Comparison of ENCODE assay signal across 15 cellular contexts in the genomic region with DNA sequence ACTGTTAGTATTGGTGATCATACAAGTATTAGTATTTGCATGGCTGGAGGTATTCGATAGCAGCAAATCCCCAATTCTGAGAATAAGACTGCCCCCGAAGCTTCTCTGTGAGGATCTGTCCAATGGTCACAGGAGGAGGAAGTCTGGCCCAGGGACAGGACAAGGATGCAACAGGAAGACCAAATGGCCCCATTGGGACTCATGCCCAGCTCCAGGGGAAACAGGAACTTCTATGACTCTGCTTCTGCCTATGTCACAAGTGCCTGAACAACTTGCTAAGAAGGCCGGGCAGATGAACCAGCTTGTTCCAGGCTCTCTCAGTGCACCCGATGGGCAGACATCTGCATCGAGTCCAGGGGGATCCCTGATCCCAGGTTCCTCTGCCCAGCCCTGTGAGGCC.
DNase-seq lines count a peak whose midpoint lies in the region; ATAC-seq and TF ChIP-seq lines count a peak whose summit lies in the region.
"Had no signal": no experiment of that assay in that cellular context is flagged by ENCODE, and none has a peak within 500 bp of the region (broad histone marks: within the 10 kb centered on the region; RNA-seq: fewer than 3 reads in every experiment).

No MANE protein-coding gene starts in this region.

- H3K27ac Mint-ChIP-seq in mesothelial cell of epicardium = no peak overlapping the region

- no peak overlapping the region for H3K9ac ChIP-seq in BLaER1 treated with 17β-estradiol and CSF1 and Interleukin-3, amounts not matched to agents 10 nM and 100 nM

- ATAC-seq in activated T-cell treated with anti-CD3 and anti-CD28 coated beads, Interleukin-2, amount 50 U/mL, for 4 hours = no peak
- ATAC-seq: HCT116 had no signal

- no peaks in the 10 kb centered on the region for H3K27me3 ChIP-seq in BLaER1 treated with 17β-estradiol and CSF1 and Interleukin-3, amounts not matched to agents 10 nM and 100 nM

- no peaks in the 10 kb centered on the region for H3K36me3 ChIP-seq in BLaER1 treated with 17β-estradiol and CSF1 and Interleukin-3, amounts not matched to agents 10 nM and 100 nM

- H3K4me2 ChIP-seq in BLaER1 treated with 17β-estradiol and CSF1 and Interleukin-3, amounts not matched to agents 10 nM and 100 nM = peak overlapping the region; percentile 36 to 63 (median 52); a peak in 21 of 22 replicates

- H3K4me3 ChIP-seq in BLaER1 treated with 17β-estradiol and CSF1 and Interleukin-3, amounts not matched to agents 10 nM and 100 nM = no peak overlapping the region
- H3K4me3 ChIP-seq in cardiac fibroblast (replicated peaks in 1 of 2; ENCODE audit: low read depth in 2 of 2, low read length in 2 of 2) = no peak overlapping the region

- peaks cover 2 to 17% (median 11%) of the 10 kb centered on the region in 11 experiments; a peak in 11 of 22 replicates for H3K9me3 ChIP-seq in BLaER1 treated with 17β-estradiol and CSF1 and Interleukin-3, amounts not matched to agents 10 nM and 100 nM (replicated peaks in 1 of 11)

- H3K27ac ChIP-seq in BLaER1 treated with 17β-estradiol and CSF1 and Interleukin-3, amounts not matched to agents 10 nM and 100 nM = no peak overlapping the region

- peaks cover 19 to 47% (median 40%) of the 10 kb centered on the region in 10 experiments for H3K4me1 ChIP-seq in BLaER1 treated with 17β-estradiol and CSF1 and Interleukin-3, amounts not matched to agents 10 nM and 100 nM

- H3K9me3 Mint-ChIP-seq in mesothelial cell of epicardium = peaks cover 16% of the 10 kb centered on the region
- H3K9me3 Mint-ChIP-seq in activated T-cell treated with anti-CD3 and anti-CD28 coated beads, Interleukin-2, amount 50 U/mL, for 4 hours = peaks cover 8% of the 10 kb centered on the region

- H3K4me1 Mint-ChIP-seq in mesothelial cell of epicardium = no peaks in the 10 kb centered on the region
- H3K4me1 Mint-ChIP-seq in activated T-cell treated with anti-CD3 and anti-CD28 coated beads, Interleukin-2, amount 50 U/mL, for 4 hours (ENCODE audit: low read depth) = no peaks in the 10 kb centered on the region

- H4K20me1 ChIP-seq in BLaER1 treated with 17β-estradiol and CSF1 and Interleukin-3, amounts not matched to agents 10 nM and 100 nM = no peaks in the 10 kb centered on the region

- TF ChIP-seq CTCF in cardiac fibroblast (IDR thresholded peaks at IDR 0.05; ENCODE audit: low read depth, low read length) = no peak
- TF ChIP-seq CTCF in mesothelial cell of epicardium (IDR thresholded peaks at IDR 0.05; ENCODE audit: unreplicated experiment) = no peak

- DNase-seq in LHCN-M2 (ENCODE audit: low read depth) (peak; percentile 8), cardiac fibroblast (ENCODE audit: low read depth in 2 of 2) (peak; percentile 36 to 54), lung microvascular endothelial cell (ENCODE audit: low read depth in 2 of 2) (peak; percentile 64 to 82), mucosa of gallbladder (ENCODE audit: low spot score) (no peak), mesothelial cell of epicardium (ENCODE audit: low spot score in 2 of 2, unreplicated experiment in 2 of 2) (no peak), HCEC 1CT (no peak)
- no peak for DNase-seq in activated T-cell treated with anti-CD3 and anti-CD28 coated beads, Interleukin-2, amount 50 U/mL, for 4 hours
- DNase-seq: C1 segment of cervical spinal cord, EL, NCI-H1092 treated with DMSO at 0.1 percent for 48 hours, NCI-H187 treated with DMSO at 0.1 percent for 48 hours, NCI-H2171 treated with DMSO at 0.1 percent for 48 hours, SIG-M5 had no signal

- H3K27me3 Mint-ChIP-seq in mesothelial cell of epicardium (ENCODE audit: low read depth) = no peaks in the 10 kb centered on the region
- no peaks in the 10 kb centered on the region for H3K27me3 Mint-ChIP-seq in activated T-cell treated with anti-CD3 and anti-CD28 coated beads, Interleukin-2, amount 50 U/mL, for 4 hours (ENCODE audit: low read depth)

- no peak overlapping the region for H3K4me3 Mint-ChIP-seq in mesothelial cell of epicardium
- no peak overlapping the region for H3K4me3 Mint-ChIP-seq in activated T-cell treated with anti-CD3 and anti-CD28 coated beads, Interleukin-2, amount 50 U/mL, for 4 hours

- no peaks in the 10 kb centered on the region for H3K36me3 Mint-ChIP-seq in mesothelial cell of epicardium
- no peaks in the 10 kb centered on the region for H3K36me3 Mint-ChIP-seq in activated T-cell treated with anti-CD3 and anti-CD28 coated beads, Interleukin-2, amount 50 U/mL, for 4 hours (ENCODE audit: insufficient read depth)

Comparison
In these comparisons a context has a peak if more than half of its experiments do, and no peak if none do; other contexts are left out.
1. DNase-seq: peak in LHCN-M2 (single experiment), cardiac fibroblast (2 of 2) and lung microvascular endothelial cell (2 of 2); none in mucosa of gallbladder (single experiment), mesothelial cell of epicardium (0 of 2), HCEC 1CT (single experiment) and activated T-cell treated with anti-CD3 and anti-CD28 coated beads, Interleukin-2, amount 50 U/mL, for 4 hours (single experiment).